In genomic region chr2:150425121-150425559, GRCh38 we compare ENCODE assay signal across 13 cellular contexts.
DNase-seq lines count a peak whose midpoint lies in the region; ATAC-seq and TF ChIP-seq lines count a peak whose summit lies in the region.
"Had no signal": no experiment of that assay in that cellular context is flagged by ENCODE, and none has a peak within 500 bp of the region (broad histone marks: within the 10 kb centered on the region; RNA-seq: fewer than 3 reads in every experiment).

No MANE protein-coding gene starts in this region.

- H3K4me3 ChIP-seq in thoracic aorta: peak overlapping the region; percentile 11
- H3K4me3 ChIP-seq: uterus had no signal

- H3K27me3 ChIP-seq in thoracic aorta (replicated peaks; ENCODE audit: insufficient read depth): no peaks in the 10 kb centered on the region
- H3K27me3 ChIP-seq: uterus had no signal

- H3K4me1 ChIP-seq in thoracic aorta (ENCODE audit: control insufficient read depth in 1 of 2, low read depth in 2 of 2): no peaks in the 10 kb centered on the region
- H3K4me1 ChIP-seq: uterus had no signal

- DNase-seq in NCI-H69 (lab: John Stamatoyannopoulos, UW): peak; percentile 59
- DNase-seq in ecto neural progenitor cell (ENCODE audit: low spot score): peak; percentile 64
- DNase-seq in iPS-NIHi7 (ENCODE audit: extremely low spot score): peak; percentile 60
- DNase-seq in thoracic aorta (ENCODE audit: low spot score): no peak
- no peak for DNase-seq in RKO (ENCODE audit: low spot score)
- no peak for DNase-seq in activated CD4-positive, alpha-beta T cell treated with anti-CD3 and anti-CD28 coated beads for 1 hour
- DNase-seq in NCI-H1417 (lab: John Stamatoyannopoulos, UW): no peak
- DNase-seq: activated CD8-positive, alpha-beta memory T cell treated with anti-CD3 and anti-CD28 coated beads, Interleukin-2, amount 50 U/mL, for 4 hours; foreskin fibroblast; NCI-H1436; NK-92 treated with Interleukin-12 subunit alpha and Interleukin-12 subunit beta, amount 100 ng/mL, for 24 hours; T-helper 2 cell; uterus had no signal

- peak; percentile 28 for ATAC-seq in thoracic aorta (ENCODE audit: insufficient number of reproducible peaks, low FRiP score, low read depth)

- peak; percentile 30 for TF ChIP-seq CTCF in thoracic aorta (IDR thresholded peaks at IDR 0.05)

- H3K36me3 ChIP-seq in thoracic aorta: no peaks in the 10 kb centered on the region
- H3K36me3 ChIP-seq: uterus had no signal

- no peak overlapping the region for H3K27ac ChIP-seq in thoracic aorta
- H3K27ac ChIP-seq: uterus had no signal

- H3K9me3 ChIP-seq in thoracic aorta: no peaks in the 10 kb centered on the region
- H3K9me3 ChIP-seq: uterus had no signal

Comparison
In these comparisons a context has a peak if more than half of its experiments do, and no peak if none do; other contexts are left out.
1. DNase-seq: peak in NCI-H69 (single experiment), ecto neural progenitor cell (single experiment) and iPS-NIHi7 (single experiment); none in thoracic aorta (single experiment), RKO (single experiment), activated CD4-positive, alpha-beta T cell treated with anti-CD3 and anti-CD28 coated beads for 1 hour (single experiment) and NCI-H1417 (0 of 3).